In genomic region chr2:170145675-170146432, GRCh38 we compare ENCODE assay signal across 2 cellular contexts.
TF ChIP-seq lines count a peak whose summit lies in the region.

No MANE protein-coding gene starts in this region.

TF ChIP-seq in IMR-90, 13 proteins besides CTCF, POLR2A, EP300 and RAD21:
- no peak for TF ChIP-seq CHD1 (IDR thresholded peaks at IDR 0.05; ENCODE audit: low read depth, low read length)

TF ChIP-seq in SK-N-SH, 30 proteins besides CTCF, POLR2A, EP300 and RAD21:
- TF ChIP-seq MXI1 (IDR thresholded peaks at IDR 0.05; ENCODE audit: low read depth, low read length), result peak; percentile 18; the same call in 1 of the 2 replicates
- TF ChIP-seq NFIC (IDR thresholded peaks at IDR 0.05; ENCODE audit: borderline replicate concordance), result no peak
- TF ChIP-seq SIN3A (IDR thresholded peaks at IDR 0.05; ENCODE audit: borderline replicate concordance, low read depth, low read length), result no peak
- peak; percentile 50; the same call in 1 of the 2 replicates for TF ChIP-seq TEAD4 (IDR thresholded peaks at IDR 0.05; ENCODE audit: borderline replicate concordance, insufficient read depth)
- TF ChIP-seq TCF12 (IDR thresholded peaks at IDR 0.05), result no peak
- TF ChIP-seq MAX (IDR thresholded peaks at IDR 0.05; ENCODE audit: low read depth), result no peak
- no peak for TF ChIP-seq NRF1 (IDR thresholded peaks at IDR 0.05; ENCODE audit: low read depth, low read length)
- TF ChIP-seq FOSL2 (IDR thresholded peaks at IDR 0.05; ENCODE audit: borderline replicate concordance, low read depth), result no peak
- TF ChIP-seq REST (IDR thresholded peaks at IDR 0.05; ENCODE audit: low read depth, low read length), result no peak
- peak; percentile 39 for TF ChIP-seq RCOR1 (IDR thresholded peaks at IDR 0.05; ENCODE audit: low read length)
- TF ChIP-seq RFX5 (IDR thresholded peaks at IDR 0.05; ENCODE audit: low read length), result peak; percentile 78
